Comparison of ENCODE assay signal across 9 cellular contexts in genomic region chr2:109322111-109322510, GRCh38.
A peak's percentile ranks its signal among the peaks of the same experiment; 100 is the strongest.
DNase-seq lines count a peak whose midpoint lies in the region; ATAC-seq, FAIRE-seq and TF ChIP-seq lines count a peak whose summit lies in the region.
"Had no signal": no experiment of that assay in that cellular context is flagged by ENCODE, and none has a peak within 500 bp of the region (broad histone marks: within the 10 kb centered on the region; RNA-seq: fewer than 3 reads in every experiment).

No MANE protein-coding gene starts in this region.

- H3K4me3 ChIP-seq in lung (no peak overlapping the region), suprapubic skin (no peak overlapping the region)

- ATAC-seq in lung (ENCODE audit: insufficient read depth, low FRiP score) (peak; percentile 42), HG03354 (IDR thresholded peaks at IDR 0.05; ENCODE audit: poor library complexity, severe bottlenecking, unreplicated experiment) (no peak)

- H3K27me3 ChIP-seq in lung (ENCODE audit: control insufficient read depth, insufficient read depth): no peaks in the 10 kb centered on the region
- no peaks in the 10 kb centered on the region for H3K27me3 ChIP-seq in suprapubic skin

- no peak for TF ChIP-seq EP300 in suprapubic skin (IDR thresholded peaks at IDR 0.05)

- DNase-seq in LHCN-M2 (ENCODE audit: low read depth) (peak; percentile 95), lung (ENCODE audit: low spot score) (peak; percentile 74), suprapubic skin (ENCODE audit: low spot score in 2 of 2) (peak; percentile 95), T-helper 2 cell (no peak), HuH-7 (ENCODE audit: low spot score) (no peak), iPS-NIHi7 (ENCODE audit: extremely low spot score) (no peak)
- DNase-seq: NCI-H2107 had no signal

- H3K9me3 ChIP-seq in lung (ENCODE audit: control insufficient read depth in 2 of 2, insufficient read depth in 1 of 2, low read length in 1 of 2) (no peaks in the 10 kb centered on the region), suprapubic skin (no peaks in the 10 kb centered on the region)

- no peaks in the 10 kb centered on the region for H3K36me3 ChIP-seq in lung (ENCODE audit: control insufficient read depth in 2 of 2, insufficient read depth in 2 of 2, low read length in 2 of 2)
- no peaks in the 10 kb centered on the region for H3K36me3 ChIP-seq in suprapubic skin

- TF ChIP-seq POLR2A in suprapubic skin (IDR thresholded peaks at IDR 0.05): no peak

- peak; percentile 93 for FAIRE-seq in endometrium (lab: Jason Lieb, UNC)

- H3K4me1 ChIP-seq in lung (ENCODE audit: control insufficient read depth in 2 of 2, insufficient read depth in 2 of 2, low read length in 2 of 2) (peaks cover 22 to 30% of the 10 kb centered on the region in 2 donors), suprapubic skin (peaks cover 86% of the 10 kb centered on the region)

- peak overlapping the region; percentile 52 to 91 for H3K27ac ChIP-seq in lung (ENCODE audit: low read depth in 1 of 2, low read length in 1 of 2)
- H3K27ac ChIP-seq in suprapubic skin: peak overlapping the region; percentile 75

- WGBS in lung, 2 donors: 45 to 69% methylated on average over 6 of the region's 6 CpGs
- WGBS in suprapubic skin: 10% methylated on average over 6 of the region's 6 CpGs

- TF ChIP-seq CTCF in lung (IDR thresholded peaks at IDR 0.05; ENCODE audit: control extremely low read depth, extremely low read depth): no peak
- no peak for TF ChIP-seq CTCF in suprapubic skin (IDR thresholded peaks at IDR 0.05)

Comparison
In these comparisons a context has a peak if more than half of its experiments do, and no peak if none do; other contexts are left out.
1. DNase-seq: peak in LHCN-M2 (single experiment), lung (single experiment) and suprapubic skin (2 of 2); none in T-helper 2 cell (0 of 5), HuH-7 (single experiment) and iPS-NIHi7 (single experiment).